ENCODE assay signal across 8 cellular contexts in genomic region chr7:29189743-29190201, GRCh38. TPM values are rescaled to one million over a fixed set of nuclear protein-coding genes. Genes with fewer than 3 reads are reported as not detected.
DNase-seq lines count a peak whose midpoint lies in the region; ATAC-seq and TF ChIP-seq lines count a peak whose summit lies in the region.

No MANE protein-coding gene starts in this region.

- in situ Hi-C loops in HAP-1 (cut with MboI; ENCODE audit: low sequenced_read_pairs), result loop anchor here (10.0 kb wide), 1 partner anchor 215 kb away; no protein-coding TSS in a partner anchor

- ATAC-seq in lower lobe of right lung, result peak; percentile 72 to 83
- no peak for ATAC-seq in GM21423 (IDR thresholded peaks at IDR 0.05; ENCODE audit: unreplicated experiment)

- H3K4me1 ChIP-seq in HAP-1 (no peaks in the 10 kb centered on the region), colonic mucosa (no peaks in the 10 kb centered on the region), lower lobe of right lung (peaks cover 19% of the 10 kb centered on the region)

- no peak overlapping the region for H3K9ac ChIP-seq in colonic mucosa (ENCODE audit: low read depth in 2 of 2, low read length in 2 of 2)

- H3K27me3 ChIP-seq in HAP-1 (ENCODE audit: low read depth), result no peaks in the 10 kb centered on the region
- peaks cover 33% of the 10 kb centered on the region for H3K27me3 ChIP-seq in WERI-Rb-1 (ENCODE audit: insufficient read depth, low read depth, severe bottlenecking)
- no peaks in the 10 kb centered on the region for H3K27me3 ChIP-seq in colonic mucosa
- H3K27me3 ChIP-seq in lower lobe of right lung (ENCODE audit: low read depth), result peaks cover 15% of the 10 kb centered on the region

- DNase-seq in COLO668 (lab: John Stamatoyannopoulos, UW; ENCODE audit: unreplicated experiment) (peak; percentile 93), HAP-1 (ENCODE audit: low spot score in 2 of 2) (peak; percentile 27 to 77), NCI-H2081 treated with DMSO at 0.1 percent for 48 hours (lab: John Stamatoyannopoulos, UW) (peak; percentile 93), WERI-Rb-1 (peak; percentile 88), colonic mucosa (peak; percentile 81), lower lobe of right lung (peak; percentile 68)
- DNase-seq in stimulated activated CD8-positive, alpha-beta memory T cell treated with anti-CD3 and anti-CD28 coated beads, Interleukin-4, amount 100 ng/mL, for 48 hours, result peak; percentile 77

- H3K4me3 ChIP-seq in HAP-1 (no peak overlapping the region), WERI-Rb-1 (ENCODE audit: low read depth, low read length) (no peak overlapping the region), colonic mucosa (no peak overlapping the region), lower lobe of right lung (peak overlapping the region; percentile 14)

- intact Hi-C loops in colonic mucosa (cut with DNase I), result loop anchor here (5.0 to 10.0 kb wide), 2 partner anchors 145 to 218 kb away; no protein-coding TSS in a partner anchor
- intact Hi-C loops in lower lobe of right lung (cut with DNase I), result no loop called here

- H3K27ac ChIP-seq in WERI-Rb-1, result no peak overlapping the region
- no peak overlapping the region for H3K27ac ChIP-seq in colonic mucosa
- H3K27ac ChIP-seq in lower lobe of right lung, result no peak overlapping the region

- peak; percentile 98 for TF ChIP-seq CTCF in WERI-Rb-1 (IDR thresholded peaks at IDR 0.05; ENCODE audit: low read depth, low read length)
- TF ChIP-seq CTCF in colonic mucosa (IDR thresholded peaks at IDR 0.05), result peak; percentile 83
- peak; percentile 80 for TF ChIP-seq CTCF in lower lobe of right lung (IDR thresholded peaks at IDR 0.05)

- no peaks in the 10 kb centered on the region for H3K36me3 ChIP-seq in HAP-1 (replicated peaks)
- no peaks in the 10 kb centered on the region for H3K36me3 ChIP-seq in WERI-Rb-1
- no peaks in the 10 kb centered on the region for H3K36me3 ChIP-seq in colonic mucosa
- no peaks in the 10 kb centered on the region for H3K36me3 ChIP-seq in lower lobe of right lung

- no peaks in the 10 kb centered on the region for H3K9me3 ChIP-seq in HAP-1
- H3K9me3 ChIP-seq in WERI-Rb-1 (ENCODE audit: severe bottlenecking), result no peaks in the 10 kb centered on the region
- H3K9me3 ChIP-seq in colonic mucosa, result no peaks in the 10 kb centered on the region
- H3K9me3 ChIP-seq in lower lobe of right lung, result no peaks in the 10 kb centered on the region

RNA-seq across cellular contexts. Expression of gene CHN2, which starts 4.8 kb away (rescaled TPM):
- 10 to 100 TPM; 12.8 to 19.8 TPM for total RNA-seq in colonic mucosa
- total RNA-seq in lower lobe of right lung, result 14.2 TPM

RNA-seq across cellular contexts. Expression of gene CPVL, which starts 43.4 kb away (rescaled TPM):
- total RNA-seq in colonic mucosa, result 10 to 100 TPM in 1 of 2 donors, 1 to 10 TPM in 1; 4.9 to 17.0 TPM
- 49.4 TPM for total RNA-seq in lower lobe of right lung
